In genomic region chr11:72411623-72412532, GRCh38 we compare ENCODE assay signal across 8 cellular contexts. TPM values are rescaled to one million over a fixed set of nuclear protein-coding genes. Genes with fewer than 3 reads are reported as not detected.
DNase-seq lines count a peak whose midpoint lies in the region; ATAC-seq and TF ChIP-seq lines count a peak whose summit lies in the region.

No MANE protein-coding gene starts in this region.

- no peaks in the 10 kb centered on the region for H3K9me3 Mint-ChIP-seq in CD8-positive, alpha-beta T cell
- no peaks in the 10 kb centered on the region for H3K9me3 Mint-ChIP-seq in neural progenitor cell

- H3K27ac ChIP-seq in CD8-positive, alpha-beta T cell (ENCODE audit: low read depth, low read length) = no peak overlapping the region
- peak overlapping the region; percentile 67 for H3K27ac ChIP-seq in duodenal mucosa (ENCODE audit: low read depth, low read length)
- peak overlapping the region; percentile 41 for H3K27ac ChIP-seq in neural progenitor cell
- no peak overlapping the region for H3K27ac ChIP-seq in aorta (ENCODE audit: low read depth in 1 of 2, low read length in 2 of 2)

- no peaks in the 10 kb centered on the region for H3K27me3 ChIP-seq in CD8-positive, alpha-beta T cell (ENCODE audit: insufficient read depth, low read length)
- H3K27me3 ChIP-seq in duodenal mucosa (ENCODE audit: control insufficient read depth in 1 of 2, insufficient read depth in 2 of 2, low read length in 2 of 2) (no peaks in the 10 kb centered on the region), neural progenitor cell (no peaks in the 10 kb centered on the region), aorta (ENCODE audit: control insufficient read depth in 1 of 2, insufficient read depth in 2 of 2, low read length in 1 of 2) (no peaks in the 10 kb centered on the region)

- H3K9me3 ChIP-seq in CD8-positive, alpha-beta T cell (ENCODE audit: low read length) = no peaks in the 10 kb centered on the region
- H3K9me3 ChIP-seq in duodenal mucosa (ENCODE audit: control insufficient read depth in 1 of 2, low read length in 2 of 2) (no peaks in the 10 kb centered on the region), neural progenitor cell (ENCODE audit: low read depth) (no peaks in the 10 kb centered on the region), aorta (ENCODE audit: control insufficient read depth, low read length) (no peaks in the 10 kb centered on the region)

- H3K4me2 ChIP-seq in neural progenitor cell = no peak overlapping the region

- no peak for TF ChIP-seq CTCF in CD8-positive, alpha-beta T cell (IDR thresholded peaks at IDR 0.05)
- no peak for TF ChIP-seq CTCF in neural progenitor cell (IDR thresholded peaks at IDR 0.05)

- CTCF ChIA-PET in CD8-positive, alpha-beta T cell (lab: Charles Lee) = interaction anchor here (0.8 to 1.6 kb wide), 4 partner anchors 19 to 435 kb away, joined by 3 to 4 read pairs (median 3); no protein-coding TSS in a partner anchor

- H3K4me3 Mint-ChIP-seq in CD8-positive, alpha-beta T cell = no peak overlapping the region
- no peak overlapping the region for H3K4me3 Mint-ChIP-seq in neural progenitor cell

- ATAC-seq in CD8-positive, alpha-beta T cell = peak; percentile 68
- ATAC-seq in GM21515 (IDR thresholded peaks at IDR 0.05; ENCODE audit: unreplicated experiment) (peak; percentile 56), aorta (ENCODE audit: low FRiP score) (no peak)

- no peak overlapping the region for H3K4me3 ChIP-seq in CD8-positive, alpha-beta T cell (ENCODE audit: low read depth, low read length)
- H3K4me3 ChIP-seq in duodenal mucosa (ENCODE audit: low read depth in 1 of 2, low read length in 2 of 2) = no peak overlapping the region
- no peak overlapping the region for H3K4me3 ChIP-seq in neural progenitor cell
- no peak overlapping the region for H3K4me3 ChIP-seq in aorta (ENCODE audit: low read length in 2 of 2)

- no peaks in the 10 kb centered on the region for H3K4me1 ChIP-seq in CD8-positive, alpha-beta T cell (ENCODE audit: insufficient read depth, low read length)
- H3K4me1 ChIP-seq in duodenal mucosa (ENCODE audit: control insufficient read depth in 1 of 2, insufficient read depth in 2 of 2, low read length in 2 of 2) = peaks cover 15 to 28% of the 10 kb centered on the region in 2 donors
- H3K4me1 ChIP-seq in neural progenitor cell = peaks cover 15% of the 10 kb centered on the region
- H3K4me1 ChIP-seq in aorta (ENCODE audit: control insufficient read depth in 1 of 2, insufficient read depth in 2 of 2, low read length in 2 of 2) = no peaks in the 10 kb centered on the region

- peaks cover 22% of the 10 kb centered on the region for H3F3A ChIP-seq in neural progenitor cell (ENCODE audit: low read depth)

- no peak overlapping the region for H2AFZ ChIP-seq in neural progenitor cell (replicated peaks)

- no peaks in the 10 kb centered on the region for H3K27me3 Mint-ChIP-seq in CD8-positive, alpha-beta T cell (ENCODE audit: low read depth)
- H3K27me3 Mint-ChIP-seq in neural progenitor cell (ENCODE audit: insufficient read depth, low read depth) = no peaks in the 10 kb centered on the region

- intact Hi-C loops in CD8-positive, alpha-beta T cell (cut with DNase I, micrococcal nuclease) = loop anchor here (5.0 to 10.0 kb wide), 2 partner anchors 120 to 437 kb away; no protein-coding TSS in a partner anchor
- intact Hi-C loops in aorta (cut with DNase I) = no loop called here

- peaks cover 2% of the 10 kb centered on the region for H3K36me3 Mint-ChIP-seq in CD8-positive, alpha-beta T cell
- H3K36me3 Mint-ChIP-seq in neural progenitor cell = peaks cover 3% of the 10 kb centered on the region

- H3K79me2 ChIP-seq in neural progenitor cell (ENCODE audit: low read depth) = peaks cover 1% of the 10 kb centered on the region

- H3K36me3 ChIP-seq in CD8-positive, alpha-beta T cell (ENCODE audit: insufficient read depth, low read length) = no peaks in the 10 kb centered on the region
- no peaks in the 10 kb centered on the region for H3K36me3 ChIP-seq in duodenal mucosa (ENCODE audit: control insufficient read depth in 1 of 2, insufficient read depth in 2 of 2, low read length in 2 of 2)
- H3K36me3 ChIP-seq in neural progenitor cell = no peaks in the 10 kb centered on the region
- H3K36me3 ChIP-seq in aorta (ENCODE audit: control insufficient read depth in 1 of 2, insufficient read depth in 2 of 2, low read length in 1 of 2) = no peaks in the 10 kb centered on the region

- POLR2A ChIA-PET in CD8-positive, alpha-beta T cell (lab: Charles Lee) = interaction anchor here (1.2 kb wide), 1 partner anchor 19 kb away, joined by 3 read pairs; no protein-coding TSS in a partner anchor

- H3K4me1 Mint-ChIP-seq in CD8-positive, alpha-beta T cell (ENCODE audit: low read depth) = peaks cover 22% of the 10 kb centered on the region
- peaks cover 40% of the 10 kb centered on the region for H3K4me1 Mint-ChIP-seq in neural progenitor cell

- H3K9ac ChIP-seq in duodenal mucosa (ENCODE audit: low read depth in 1 of 2, low read length in 2 of 2) = peak overlapping the region in 1 of 2 donors; percentile 52
- H3K9ac ChIP-seq in neural progenitor cell = peak overlapping the region; percentile 32

- H4K20me1 ChIP-seq in neural progenitor cell (ENCODE audit: low read depth) = no peaks in the 10 kb centered on the region

- peak overlapping the region; percentile 69 for H3K27ac Mint-ChIP-seq in CD8-positive, alpha-beta T cell
- H3K27ac Mint-ChIP-seq in neural progenitor cell = peak overlapping the region; percentile 87

- WGBS in aorta, 2 donors = 80 to 85% methylated on average over 4 of the region's 4 CpGs

- no peak for DNase-seq in CD8-positive, alpha-beta T cell
- peak; percentile 70 for DNase-seq in NCI-H510A treated with DMSO at 0.1 percent for 48 hours (lab: John Stamatoyannopoulos, UW)
- peak; percentile 38 for DNase-seq in neural progenitor cell (ENCODE audit: low spot score)
- no peak for DNase-seq in HT-29 (ENCODE audit: low spot score)
- no peak for DNase-seq in aorta
- no peak for DNase-seq in stimulated activated CD4-positive, alpha-beta T cell treated with anti-CD3 and anti-CD28 coated beads, Interleukin-4, amount 100 ng/mL, for 4 hours

RNA-seq across cellular contexts. Expression of gene CLPB, which starts 22.5 kb away (rescaled TPM):
- 1 to 10 TPM; 7.4 to 9.6 TPM for total RNA-seq in CD8-positive, alpha-beta T cell
- total RNA-seq in neural progenitor cell (ENCODE audit: low replicate concordance) (22.5 and 27.5 TPM in 2 replicates), aorta (10 to 100 TPM; 17.2 to 17.3 TPM)
- total RNA-seq in HT-29 (2014; rRNA removed; shearing (Covaris generic)) = 53.3 and 56.9 TPM in 2 replicates
- polyA plus RNA-seq in aorta = 1 to 10 TPM; 3.9 to 6.0 TPM

Comparison
In these comparisons a context has a peak if more than half of its experiments do, and no peak if none do; other contexts are left out.
1. DNase-seq: peak in NCI-H510A treated with DMSO at 0.1 percent for 48 hours (single experiment) and neural progenitor cell (single experiment); none in CD8-positive, alpha-beta T cell (0 of 7), HT-29 (single experiment), aorta (0 of 2) and stimulated activated CD4-positive, alpha-beta T cell treated with anti-CD3 and anti-CD28 coated beads, Interleukin-4, amount 100 ng/mL, for 4 hours (0 of 2).
2. H3K27ac ChIP-seq: peak in duodenal mucosa (single experiment) and neural progenitor cell (single experiment); none in CD8-positive, alpha-beta T cell (single experiment) and aorta (0 of 2).
3. intact Hi-C loops: an anchor here in CD8-positive, alpha-beta T cell (5.0 to 10.0 kb wide); none called in aorta.